In the genomic region with DNA sequence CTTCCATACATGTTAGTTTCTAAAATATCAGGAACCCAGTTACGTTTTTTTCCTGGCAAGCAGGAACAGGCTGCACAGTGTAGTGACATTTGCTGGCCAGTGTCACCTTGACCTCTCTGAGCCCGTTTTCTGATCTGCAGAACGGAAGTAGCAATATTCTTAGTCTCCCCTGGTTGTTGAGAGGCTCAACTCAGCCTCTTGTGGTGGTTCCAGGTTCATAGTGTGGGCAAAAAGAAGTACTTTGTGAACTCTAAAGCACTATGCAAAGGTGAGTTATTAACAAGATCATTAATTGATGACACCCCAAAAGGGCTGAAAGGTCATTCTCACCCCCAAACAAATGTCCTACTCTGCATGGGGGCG, we compare ENCODE assay signal across 22 cellular contexts. TPM values are rescaled to one million over a fixed set of nuclear protein-coding genes. Genes with fewer than 3 reads are reported as not detected.
DNase-seq lines count a peak whose midpoint lies in the region; ATAC-seq and TF ChIP-seq lines count a peak whose summit lies in the region.
"Had no signal": no experiment of that assay in that cellular context is flagged by ENCODE, and none has a peak within 500 bp of the region (broad histone marks: within the 10 kb centered on the region; RNA-seq: fewer than 3 reads in every experiment).

No MANE protein-coding gene starts in this region.

- H3K4me1 ChIP-seq in Panc1 (ENCODE audit: control insufficient read depth, insufficient read depth, low read length) (peaks cover 26% of the 10 kb centered on the region), osteoblast (ENCODE audit: insufficient read depth, low read length) (peaks cover 22% of the 10 kb centered on the region)
- H3K4me1 ChIP-seq: psoas muscle had no signal

- intact Hi-C loops in Calu3 (cut with micrococcal nuclease; ENCODE audit: unreplicated experiment) (no loop called here), Panc1 (cut with micrococcal nuclease; ENCODE audit: unreplicated experiment) (no loop called here)

- CTCF ChIA-PET in Calu3 (lab: Charles Lee) (interaction anchor here (0.6 to 2.2 kb wide), 3 partner anchors 9 to 40 kb away, joined by 3 to 11 read pairs (median 4); no protein-coding TSS in a partner anchor), Panc1 (lab: Charles Lee) (no interaction called here)

- no TSS peak for BruUV-seq in Calu3 (replicated peaks; lab: Mats Ljungman, UMichigan)
- BruUV-seq in Panc1 (replicated peaks; lab: Mats Ljungman, UMichigan) = no TSS peak

- peaks cover 19% of the 10 kb centered on the region for H3K4me1 Mint-ChIP-seq in Calu3 (ENCODE audit: low read depth, unreplicated experiment)

- DNase-seq in Calu3 (no peak), Panc1 (ENCODE audit: low read depth, low spot score) (no peak), osteoblast (ENCODE audit: insufficient read length, low spot score, missing footprints) (peak; percentile 65), hepatic stellate cell (ENCODE audit: low spot score) (no peak)
- no peak for DNase-seq in effector CD4-positive, alpha-beta T cell
- DNase-seq: activated CD4-positive, alpha-beta T cell treated with anti-CD3 and anti-CD28 coated beads, Interleukin-2, amount 50 U/mL, for 4 hours; activated naive CD4-positive, alpha-beta T cell treated with Interleukin-2 at 50 U/mL for 16 hours; anterior cingulate cortex; CD4-positive, alpha-beta memory T cell; DND-41; foreskin keratinocyte; NCI-H1694; psoas muscle; stimulated activated CD4-positive, alpha-beta T cell treated with anti-CD3 and anti-CD28 coated beads, Interleukin-15, amount 100 ng/mL, for 24 hours; SW 1271 had no signal

- H3K36me3 ChIP-seq in Panc1 (ENCODE audit: control insufficient read depth, insufficient read depth, low read length) = no peaks in the 10 kb centered on the region
- no peaks in the 10 kb centered on the region for H3K36me3 ChIP-seq in osteoblast (ENCODE audit: insufficient read depth, low read length)

- H2AFZ ChIP-seq in osteoblast (ENCODE audit: low read length) = no peak overlapping the region

- H3K9me3 Mint-ChIP-seq in Calu3 (ENCODE audit: low read depth, unreplicated experiment) = no peaks in the 10 kb centered on the region
- H3K9me3 Mint-ChIP-seq: stimulated activated memory B cell treated with anti-CD40 and anti-IgM and Interleukin-4, amounts not matched to agents 10 μg/mL and 1 μg/mL and 100 μg/mL, for 72 hours had no signal

- H3K4me3 ChIP-seq in Panc1 (ENCODE audit: low read depth in 2 of 2, low read length in 2 of 2) (no peak overlapping the region), iPS-11a (ENCODE audit: low read depth, low read length) (peak overlapping the region; percentile 10), osteoblast (ENCODE audit: insufficient read depth, low read length) (no peak overlapping the region)
- H3K4me3 ChIP-seq: psoas muscle had no signal

- H3K9me3 ChIP-seq in Panc1 (ENCODE audit: control insufficient read depth, insufficient read depth, low read depth, low read length) = no peaks in the 10 kb centered on the region
- no peaks in the 10 kb centered on the region for H3K9me3 ChIP-seq in osteoblast (ENCODE audit: low read depth, low read length)
- H3K9me3 ChIP-seq: psoas muscle had no signal

- H4K20me1 ChIP-seq in osteoblast (ENCODE audit: insufficient read depth, low read length) = no peaks in the 10 kb centered on the region

- peaks cover 25% of the 10 kb centered on the region for H3K36me3 Mint-ChIP-seq in Calu3 (ENCODE audit: insufficient read depth, unreplicated experiment)
- H3K36me3 Mint-ChIP-seq: CD4-positive, alpha-beta memory T cell; stimulated activated memory B cell treated with anti-CD40 and anti-IgM and Interleukin-4, amounts not matched to agents 10 μg/mL and 1 μg/mL and 100 μg/mL, for 72 hours had no signal

- no peak for ATAC-seq in Panc1
- ATAC-seq in GM18907 (IDR thresholded peaks at IDR 0.05; ENCODE audit: unreplicated experiment) = no peak
- no peak for ATAC-seq in HG03520 (IDR thresholded peaks at IDR 0.05; ENCODE audit: unreplicated experiment)
- ATAC-seq: foreskin keratinocyte had no signal

- TF ChIP-seq CTCF in Calu3 (IDR thresholded peaks at IDR 0.05; ENCODE audit: unreplicated experiment) (no peak), Panc1 (IDR thresholded peaks at IDR 0.05) (no peak), osteoblast (IDR thresholded peaks at IDR 0.05; ENCODE audit: extremely low read depth, low read depth, low read length) (no peak)

- peak overlapping the region; percentile 90 for H3K4me3 Mint-ChIP-seq in Calu3 (ENCODE audit: low read depth, unreplicated experiment)
- H3K4me3 Mint-ChIP-seq: CD4-positive, alpha-beta memory T cell; stimulated activated memory B cell treated with anti-CD40 and anti-IgM and Interleukin-4, amounts not matched to agents 10 μg/mL and 1 μg/mL and 100 μg/mL, for 72 hours had no signal

- 0 out of 2 replicates have a peak overlapping the region, but pooled peaks have one; percentile 13 for H3K27ac ChIP-seq in Panc1 (ENCODE audit: low read length)
- no peak overlapping the region for H3K27ac ChIP-seq in osteoblast (ENCODE audit: low read depth, low read length)
- H3K27ac ChIP-seq: foreskin keratinocyte, psoas muscle had no signal

- H3K4me2 ChIP-seq in osteoblast (ENCODE audit: insufficient read depth, low read length) = peak overlapping the region; percentile 50

- H3K79me2 ChIP-seq in osteoblast (ENCODE audit: insufficient read depth, low read length) = peaks cover 15% of the 10 kb centered on the region

- H3K27ac Mint-ChIP-seq in Calu3 (ENCODE audit: unreplicated experiment) = no peak overlapping the region
- H3K27ac Mint-ChIP-seq: CD4-positive, alpha-beta memory T cell; stimulated activated memory B cell treated with anti-CD40 and anti-IgM and Interleukin-4, amounts not matched to agents 10 μg/mL and 1 μg/mL and 100 μg/mL, for 72 hours had no signal

- POLR2A ChIA-PET in Panc1 (lab: Charles Lee) = no interaction called here

- H3K27me3 Mint-ChIP-seq in Calu3 (ENCODE audit: unreplicated experiment) = peaks cover 85% of the 10 kb centered on the region

- H3K27me3 ChIP-seq in Panc1 (ENCODE audit: control insufficient read depth, insufficient read depth, low read length) (no peaks in the 10 kb centered on the region), osteoblast (ENCODE audit: insufficient read depth, low read length) (peaks cover 46% of the 10 kb centered on the region)

- in situ Hi-C loops in Panc1 (cut with HindIII; ENCODE audit: low pct_unique_long_range_greater_than_20kb, low sequenced_read_pairs) = no loop called here

RNA-seq across cellular contexts. Expression of gene IGF2BP1, which starts 15.7 kb away (rescaled TPM):
- 14.4 and 17.6 TPM in 2 replicates for total RNA-seq in Calu3 (2022)
- 109 TPM for total RNA-seq in Panc1 (2021; ENCODE audit: unreplicated experiment)
- 33.0 TPM for polyA plus RNA-seq in Panc1 (2012; ENCODE audit: insufficient read length)
- 0.59 and 1.4 TPM in 2 replicates for total RNA-seq in osteoblast
- total RNA-seq: CD4-positive, alpha-beta memory T cell; foreskin keratinocyte; lower leg skin; psoas muscle had no signal
- polyA plus RNA-seq: CD4-positive, alpha-beta memory T cell; foreskin keratinocyte; psoas muscle had no signal

RNA-seq across cellular contexts. Expression of gene GIP, which starts 44.5 kb away (rescaled TPM):
- total RNA-seq in Calu3 (2022) (not detected in 2 replicates), Panc1 (2021; ENCODE audit: unreplicated experiment) (0.77 TPM), osteoblast (not detected in 2 replicates)
- 1.6 TPM for polyA plus RNA-seq in Panc1 (2012; ENCODE audit: insufficient read length)
- total RNA-seq: CD4-positive, alpha-beta memory T cell; foreskin keratinocyte; lower leg skin; M059J; myocyte; psoas muscle had no signal
- polyA plus RNA-seq: CD4-positive, alpha-beta memory T cell; foreskin keratinocyte; psoas muscle had no signal
